Comparison of ENCODE assay signal across 19 cellular contexts in genomic region chr18:22408059-22408458, GRCh38. TPM values are rescaled to one million over a fixed set of nuclear protein-coding genes. Genes with fewer than 3 reads are reported as not detected.
DNase-seq lines count a peak whose midpoint lies in the region; ATAC-seq, FAIRE-seq and TF ChIP-seq lines count a peak whose summit lies in the region.
"Had no signal": no experiment of that assay in that cellular context is flagged by ENCODE, and none has a peak within 500 bp of the region (broad histone marks: within the 10 kb centered on the region; RNA-seq: fewer than 3 reads in every experiment).

No MANE protein-coding gene starts in this region.

- no peaks in the 10 kb centered on the region for H3K9me2 ChIP-seq in PC-9 (ENCODE audit: insufficient read depth)

- H3K4me3 Mint-ChIP-seq in stimulated activated naive B cell treated with anti-CD40 and anti-IgM and Interleukin-4, amounts not matched to agents 10 μg/mL and 1 μg/mL and 100 μg/mL, for 72 hours, result no peak overlapping the region
- H3K4me3 Mint-ChIP-seq: activated CD4-positive, alpha-beta T cell treated with anti-CD3 and anti-CD28 coated beads, Interleukin-2, amount 10 ng/mL, durations not matched to agents 7 days and 5 days; activated naive CD4-positive, alpha-beta T cell treated with anti-CD3 and anti-CD28 coated beads, Interleukin-2, amount 10 ng/mL, durations not matched to agents 7 days and 5 days had no signal

- no peak overlapping the region for H2AFZ ChIP-seq in HepG2 (ENCODE audit: low read length)
- no peak overlapping the region for H2AFZ ChIP-seq in PC-9
- H2AFZ ChIP-seq: parathyroid adenoma had no signal

- H3K36me3 ChIP-seq in HepG2 (replicated peaks in 1 of 2; ENCODE audit: control insufficient read depth in 1 of 2, insufficient read depth in 2 of 2, low read length in 2 of 2) (no peaks in the 10 kb centered on the region), right lobe of liver (no peaks in the 10 kb centered on the region), PC-9 (ENCODE audit: low read depth) (no peaks in the 10 kb centered on the region), upper lobe of right lung (no peaks in the 10 kb centered on the region), pancreas (no peaks in the 10 kb centered on the region)
- H3K36me3 ChIP-seq: suprapubic skin had no signal

- H3K4me3 ChIP-seq in HepG2 (replicated peaks in 1 of 3; ENCODE audit: insufficient read depth in 1 of 3, low read depth in 2 of 3, low read length in 3 of 3), result no peak overlapping the region
- no peak overlapping the region for H3K4me3 ChIP-seq in right lobe of liver
- no peak overlapping the region for H3K4me3 ChIP-seq in PC-9
- H3K4me3 ChIP-seq in fibroblast of pulmonary artery (replicated peaks; ENCODE audit: low read depth, low read length), result no peak overlapping the region
- H3K4me3 ChIP-seq in upper lobe of right lung, result no peak overlapping the region
- H3K4me3 ChIP-seq in pancreas, result no peak overlapping the region
- H3K4me3 ChIP-seq: body of pancreas, SK-N-MC, suprapubic skin had no signal

- FAIRE-seq in HepG2 (lab: Jason Lieb, UNC) (no peak), pancreas (lab: Jason Lieb, UNC) (no peak)
- FAIRE-seq: GM12892 had no signal

- WGBS in HepG2 (ENCODE audit: low lambda C conversion rate), result 34% methylated on average over 3 of the region's 3 CpGs
- 88% methylated on average over 2 of the region's 3 CpGs for WGBS in right lobe of liver (ENCODE audit: insufficient coverage, low coverage, low lambda C conversion rate, missing lambda C conversion rate)
- 98 to 99% methylated on average over 3 of the region's 3 CpGs for WGBS in pancreas, 2 donors

- TF ChIP-seq EP300 in HepG2 (IDR thresholded peaks at IDR 0.05; ENCODE audit: low read depth in 2 of 2, low read length in 2 of 2), result no peak
- TF ChIP-seq EP300 in HepG2 (CRISPR knock-in tag; IDR thresholded peaks at IDR 0.05; ENCODE audit: borderline replicate concordance), result no peak

- no peak for TF ChIP-seq CTCF in HepG2 (CRISPR knock-in tag; IDR thresholded peaks at IDR 0.05)
- TF ChIP-seq CTCF in right lobe of liver (IDR thresholded peaks at IDR 0.05), result no peak
- peak; percentile 27; the same call in 1 of the 2 replicates for TF ChIP-seq CTCF in PC-9 (conservative IDR thresholded peaks at IDR 0.05)
- peak; percentile 14 for TF ChIP-seq CTCF in fibroblast of pulmonary artery (IDR thresholded peaks at IDR 0.05; ENCODE audit: low read length, missing control alignments)
- TF ChIP-seq CTCF in upper lobe of right lung (IDR thresholded peaks at IDR 0.05), result peak; percentile 4
- no peak for TF ChIP-seq CTCF in pancreas (IDR thresholded peaks at IDR 0.05)

- no peaks in the 10 kb centered on the region; the same call in 1 of the 2 replicates for H3F3A ChIP-seq in PC-9 (ENCODE audit: insufficient read depth, low read depth)

- H3K4me2 ChIP-seq in HepG2 (ENCODE audit: low read depth, low read length) (no peak overlapping the region), PC-9 (no peak overlapping the region)

- H3K36me3 Mint-ChIP-seq in stimulated activated naive B cell treated with anti-CD40 and anti-IgM and Interleukin-4, amounts not matched to agents 10 μg/mL and 1 μg/mL and 100 μg/mL, for 72 hours, result peaks cover 0 to 2% of the 10 kb centered on the region in 2 donors
- H3K36me3 Mint-ChIP-seq: activated naive CD4-positive, alpha-beta T cell treated with anti-CD3 and anti-CD28 coated beads, Interleukin-2, amount 10 ng/mL, durations not matched to agents 7 days and 5 days had no signal

- H3K79me2 ChIP-seq in HepG2 (ENCODE audit: insufficient read depth, low read length) (no peaks in the 10 kb centered on the region), PC-9 (ENCODE audit: low read depth) (no peaks in the 10 kb centered on the region)
- H3K79me2 ChIP-seq: parathyroid adenoma had no signal

- TF ChIP-seq RAD21 in HepG2 (CRISPR knock-in tag; IDR thresholded peaks at IDR 0.05), result no peak

- H3K9me3 Mint-ChIP-seq in stimulated activated naive B cell treated with anti-CD40 and anti-IgM and Interleukin-4, amounts not matched to agents 10 μg/mL and 1 μg/mL and 100 μg/mL, for 72 hours, result peaks cover 17 to 20% of the 10 kb centered on the region in 2 donors

- no peaks in the 10 kb centered on the region for H3K27me3 Mint-ChIP-seq in stimulated activated naive B cell treated with anti-CD40 and anti-IgM and Interleukin-4, amounts not matched to agents 10 μg/mL and 1 μg/mL and 100 μg/mL, for 72 hours
- H3K27me3 Mint-ChIP-seq: activated CD4-positive, alpha-beta T cell treated with anti-CD3 and anti-CD28 coated beads, Interleukin-2, amount 10 ng/mL, durations not matched to agents 7 days and 5 days; activated naive CD4-positive, alpha-beta T cell treated with anti-CD3 and anti-CD28 coated beads, Interleukin-2, amount 10 ng/mL, durations not matched to agents 7 days and 5 days had no signal

- CTCF ChIA-PET in HepG2 (lab: Yijun Ruan, JAX; ENCODE audit: low intra/inter-chr PET ratio, low total read pairs), result no interaction called here
- CTCF ChIA-PET in PC-9 (lab: Charles Lee), result no interaction called here

- no TSS peak for BruUV-seq in HepG2 (replicated peaks; lab: Mats Ljungman, UMichigan)
- no TSS peak for BruUV-seq in PC-9 (replicated peaks; lab: Mats Ljungman, UMichigan)

- DNase-seq in HepG2 (ENCODE audit: low spot score), result no peak
- no peak for DNase-seq in right lobe of liver
- DNase-seq in PC-9, result no peak
- DNase-seq in fibroblast of pulmonary artery (ENCODE audit: low read depth), result no peak
- DNase-seq in upper lobe of right lung, result no peak
- DNase-seq in SIG-M5 (lab: John Stamatoyannopoulos, UW), result no peak
- no peak for DNase-seq in pancreas
- DNase-seq in stimulated activated naive B cell treated with anti-CD40 and anti-IgM and Interleukin-4, amounts not matched to agents 10 μg/mL and 1 μg/mL and 100 μg/mL, for 72 hours, result no peak
- DNase-seq: activated CD4-positive, alpha-beta T cell treated with anti-CD3 and anti-CD28 coated beads, Interleukin-2, amount 10 ng/mL, durations not matched to agents 7 days and 5 days; activated naive CD4-positive, alpha-beta T cell treated with anti-CD3 and anti-CD28 coated beads, Interleukin-2, amount 10 ng/mL, durations not matched to agents 7 days and 5 days; body of pancreas; MV-4-11; NCI-H69; stimulated activated CD4-positive, alpha-beta T cell treated with anti-CD3 and anti-CD28 coated beads, Interleukin-2, amount 100 ng/mL, for 48 hours had no signal

- peak; percentile 43; the same call in 1 of the 3 replicates for ATAC-seq in HepG2
- no peak for ATAC-seq in right lobe of liver
- no peak for ATAC-seq in upper lobe of right lung
- ATAC-seq in pancreas, result no peak
- no peak for ATAC-seq in stimulated activated naive B cell treated with anti-CD40 and anti-IgM and Interleukin-4, amounts not matched to agents 10 μg/mL and 1 μg/mL and 100 μg/mL, for 72 hours (replicated peaks)
- ATAC-seq: body of pancreas had no signal

- H3K27ac ChIP-seq in HepG2 (ENCODE audit: extremely low read length, insufficient read depth, low read length) (no peak overlapping the region), right lobe of liver (no peak overlapping the region), PC-9 (no peak overlapping the region), upper lobe of right lung (no peak overlapping the region), pancreas (no peak overlapping the region)
- H3K27ac ChIP-seq: body of pancreas, parathyroid adenoma, SK-N-MC, suprapubic skin had no signal

- no peaks in the 10 kb centered on the region for H3K4me1 Mint-ChIP-seq in stimulated activated naive B cell treated with anti-CD40 and anti-IgM and Interleukin-4, amounts not matched to agents 10 μg/mL and 1 μg/mL and 100 μg/mL, for 72 hours
- H3K4me1 Mint-ChIP-seq: activated CD4-positive, alpha-beta T cell treated with anti-CD3 and anti-CD28 coated beads, Interleukin-2, amount 10 ng/mL, durations not matched to agents 7 days and 5 days; activated naive CD4-positive, alpha-beta T cell treated with anti-CD3 and anti-CD28 coated beads, Interleukin-2, amount 10 ng/mL, durations not matched to agents 7 days and 5 days had no signal

- POLR2A ChIA-PET in HepG2 (lab: Yijun Ruan, JAX), result interaction anchor here (0.5 kb wide), 1 partner anchor 69 kb away, joined by 4 read pairs; no protein-coding TSS in a partner anchor
- POLR2A ChIA-PET in PC-9 (lab: Charles Lee; ENCODE audit: unreplicated experiment), result no interaction called here

- H3K27me3 ChIP-seq in HepG2 (ENCODE audit: control insufficient read depth in 1 of 2, insufficient read depth in 2 of 2, low read length in 2 of 2) (no peaks in the 10 kb centered on the region; a peak in 1 of 5 replicates), right lobe of liver (no peaks in the 10 kb centered on the region), PC-9 (ENCODE audit: insufficient read depth, low read depth) (no peaks in the 10 kb centered on the region), upper lobe of right lung (no peaks in the 10 kb centered on the region), pancreas (no peaks in the 10 kb centered on the region)
- H3K27me3 ChIP-seq: body of pancreas, suprapubic skin had no signal

- TF ChIP-seq POLR2A in HepG2 (IDR thresholded peaks at IDR 0.05; ENCODE audit: insufficient read depth in 1 of 2, low read depth in 2 of 2, low read length in 2 of 2) (no peak), right lobe of liver (IDR thresholded peaks at IDR 0.05) (no peak)

- intact Hi-C loops in HepG2 (cut with micrococcal nuclease; ENCODE audit: unreplicated experiment) (no loop called here), right lobe of liver (cut with DNase I) (no loop called here), PC-9 (cut with micrococcal nuclease; ENCODE audit: unreplicated experiment) (no loop called here), upper lobe of right lung (cut with DNase I) (no loop called here), pancreas (cut with DNase I) (no loop called here)

- H3K4me1 ChIP-seq in HepG2 (ENCODE audit: insufficient read depth, low read length) (no peaks in the 10 kb centered on the region), right lobe of liver (no peaks in the 10 kb centered on the region), PC-9 (replicated peaks; ENCODE audit: insufficient read depth) (peaks cover 8% of the 10 kb centered on the region; the same call in 1 of the 2 replicates), upper lobe of right lung (peaks cover 9% of the 10 kb centered on the region), pancreas (no peaks in the 10 kb centered on the region)
- H3K4me1 ChIP-seq: body of pancreas, parathyroid adenoma, suprapubic skin had no signal

- peaks cover 6% of the 10 kb centered on the region; the same call in 1 of the 2 replicates for H3K9me3 ChIP-seq in HepG2 (ENCODE audit: low read length)
- H3K9me3 ChIP-seq in right lobe of liver, result no peaks in the 10 kb centered on the region
- peaks cover 7% of the 10 kb centered on the region for H3K9me3 ChIP-seq in PC-9 (ENCODE audit: insufficient read depth, low read depth)
- no peaks in the 10 kb centered on the region for H3K9me3 ChIP-seq in upper lobe of right lung
- no peaks in the 10 kb centered on the region for H3K9me3 ChIP-seq in pancreas
- H3K9me3 ChIP-seq: body of pancreas, suprapubic skin had no signal

- H3K9ac ChIP-seq in HepG2 (ENCODE audit: insufficient read depth, low read depth, low read length), result no peak overlapping the region
- H3K9ac ChIP-seq: parathyroid adenoma had no signal

- no peak overlapping the region for H3K27ac Mint-ChIP-seq in stimulated activated naive B cell treated with anti-CD40 and anti-IgM and Interleukin-4, amounts not matched to agents 10 μg/mL and 1 μg/mL and 100 μg/mL, for 72 hours
- H3K27ac Mint-ChIP-seq: activated CD4-positive, alpha-beta T cell treated with anti-CD3 and anti-CD28 coated beads, Interleukin-2, amount 10 ng/mL, durations not matched to agents 7 days and 5 days; activated naive CD4-positive, alpha-beta T cell treated with anti-CD3 and anti-CD28 coated beads, Interleukin-2, amount 10 ng/mL, durations not matched to agents 7 days and 5 days had no signal

- no peaks in the 10 kb centered on the region for H4K20me1 ChIP-seq in HepG2 (ENCODE audit: insufficient read depth, low read length)
- no peaks in the 10 kb centered on the region for H4K20me1 ChIP-seq in PC-9 (ENCODE audit: insufficient read depth)

- in situ Hi-C loops in HepG2 (cut with HindIII; ENCODE audit: extremely low pct_ligation_motif_present, low pct_unique_long_range_greater_than_20kb), result no loop called here

RNA-seq across cellular contexts. Expression of gene CTAGE1, which starts 9.7 kb away (rescaled TPM):
- total RNA-seq in HepG2 (2016; rRNA removed; fragmentation: Illumina TruSeq; extraction: Trizol) (0.02 TPM in 1 of 2 replicates, not detected in the other), right lobe of liver (not detected), PC-9 (2021) (not detected in 2 replicates), upper lobe of right lung (not detected), pancreas (not detected)
- total RNA-seq in HepG2 (2016; cell fraction: cytosol; rRNA removed; fragmentation: Illumina TruSeq; extraction: Trizol; ENCODE audit: low read depth), result not detected in 2 replicates
- not detected in 2 replicates for total RNA-seq in HepG2 (2016; cell fraction: insoluble cytoplasmic fraction; rRNA removed; fragmentation: Illumina TruSeq; extraction: Trizol)
- total RNA-seq in HepG2 (2016; cell fraction: membrane; rRNA removed; fragmentation: Illumina TruSeq; extraction: Trizol), result not detected in 2 replicates
- 0.09 TPM in 1 of 2 replicates, not detected in the other for total RNA-seq in HepG2 (2016; cell fraction: nucleus; rRNA removed; fragmentation: Illumina TruSeq; extraction: Trizol)
- polyA plus RNA-seq in HepG2 (2011; rRNA removed) (0.01 TPM in 1 of 2 replicates, not detected in the other), pancreas (not detected)
- not detected in 2 replicates for polyA plus RNA-seq in HepG2 (2011; cell fraction: cytosol; rRNA removed)
- polyA plus RNA-seq in HepG2 (2011; cell fraction: nucleus; rRNA removed), result not detected in 2 replicates
- polyA plus RNA-seq in HepG2 (2012), result 0.04 and 0.09 TPM in 2 replicates
- polyA plus RNA-seq in HepG2 (2016; cell fraction: cytosol; fragmentation: Illumina TruSeq; extraction: Trizol; ENCODE audit: low read depth), result not detected in 2 replicates
- not detected in 2 replicates for polyA plus RNA-seq in HepG2 (2016; cell fraction: insoluble cytoplasmic fraction; fragmentation: Illumina TruSeq; extraction: Trizol; ENCODE audit: low read depth)
- polyA plus RNA-seq in HepG2 (2016; cell fraction: membrane; fragmentation: Illumina TruSeq; extraction: Trizol; ENCODE audit: low read depth), result not detected in 2 replicates
- polyA plus RNA-seq in HepG2 (2016; cell fraction: nucleus; fragmentation: Illumina TruSeq; extraction: Trizol; ENCODE audit: insufficient read depth, low read depth), result 0.10 TPM in 1 of 2 replicates, not detected in the other
- polyA minus RNA-seq in HepG2 (2011; rRNA and poly(A)+ RNA removed; ENCODE audit: low replicate concordance), result not detected in 2 replicates
- not detected in 2 replicates for polyA minus RNA-seq in HepG2 (2011; cell fraction: cytosol; rRNA and poly(A)+ RNA removed)
- polyA minus RNA-seq in HepG2 (2011; cell fraction: nucleus; rRNA and poly(A)+ RNA removed), result not detected in 2 replicates
- total RNA-seq: activated CD4-positive, alpha-beta T cell treated with anti-CD3 and anti-CD28 coated beads, Interleukin-2, amount 10 ng/mL, durations not matched to agents 7 days and 5 days; body of pancreas; suprapubic skin had no signal
- polyA plus RNA-seq: AG04450 had no signal

Comparison
In these comparisons a context has a peak if more than half of its experiments do, and no peak if none do; other contexts are left out.
1. CTCF ChIP-seq: peak in PC-9 (single experiment), fibroblast of pulmonary artery (single experiment) and upper lobe of right lung (single experiment); none in HepG2 (single experiment), right lobe of liver (0 of 4) and pancreas (0 of 4).